9 cellular contexts compared by ENCODE assay signal in genomic region chr2:176188218-176188968, GRCh38. TPM values are rescaled to one million over a fixed set of nuclear protein-coding genes. Genes with fewer than 3 reads are reported as not detected.
DNase-seq lines count a peak whose midpoint lies in the region; ATAC-seq and TF ChIP-seq lines count a peak whose summit lies in the region.
"Had no signal": no experiment of that assay in that cellular context is flagged by ENCODE, and none has a peak within 500 bp of the region (broad histone marks: within the 10 kb centered on the region; RNA-seq: fewer than 3 reads in every experiment).

Gene HOXD1, plus strand, starts transcription at chr2:176188668. Its CDS starts 134 bp downstream, at chr2:176188802.

- no peak within 1 kb of the TSS for H3K27ac Mint-ChIP-seq in activated naive CD8-positive, alpha-beta T cell treated with anti-CD3 and anti-CD28 coated beads for 36 hours
- H3K27ac Mint-ChIP-seq in progenitor cell of endocrine pancreas, result peak within 1 kb of the TSS; percentile 62

- peak within 1 kb of the TSS; percentile 77 for H3K4me3 Mint-ChIP-seq in activated naive CD8-positive, alpha-beta T cell treated with anti-CD3 and anti-CD28 coated beads for 36 hours
- peak within 1 kb of the TSS; percentile 41 for H3K4me3 Mint-ChIP-seq in progenitor cell of endocrine pancreas (ENCODE audit: low read depth)

- H3K9me3 Mint-ChIP-seq in activated naive CD8-positive, alpha-beta T cell treated with anti-CD3 and anti-CD28 coated beads for 36 hours, result no peaks in the 10 kb centered on the region
- no peaks in the 10 kb centered on the region for H3K9me3 Mint-ChIP-seq in progenitor cell of endocrine pancreas (ENCODE audit: low read depth)

- H3K27me3 ChIP-seq in PC-9 (ENCODE audit: insufficient read depth, low read depth), result peaks cover 52% of the 10 kb centered on the region

- H3K79me2 ChIP-seq in PC-9 (ENCODE audit: low read depth), result no peaks in the 10 kb centered on the region

- DNase-seq in NCI-H82 (lab: John Stamatoyannopoulos, UW) (peak; percentile 64), NCI-H82 treated with DMSO at 0.1 percent for 48 hours (lab: John Stamatoyannopoulos, UW; ENCODE audit: unreplicated experiment) (no peak), NCI-H1092 (lab: John Stamatoyannopoulos, UW) (peak; percentile 32), left ventricle myocardium superior (no peak), progenitor cell of endocrine pancreas (ENCODE audit: low spot score, unreplicated experiment) (no peak), HPDE6-E6E7 (ENCODE audit: extremely low spot score) (no peak), PC-9 (no peak)
- DNase-seq in activated naive CD8-positive, alpha-beta T cell treated with anti-CD3 and anti-CD28 coated beads for 36 hours, result no peak
- DNase-seq: DND-41 had no signal

- ATAC-seq in left ventricle myocardium superior, result peak; percentile 52

- no peaks in the 10 kb centered on the region for H3K4me1 ChIP-seq in PC-9 (replicated peaks; ENCODE audit: insufficient read depth)

- H3K4me2 ChIP-seq in PC-9, result no peak within 1 kb of the TSS

- no peak within 1 kb of the TSS for H3K27ac ChIP-seq in PC-9

- no peaks in the 10 kb centered on the region for H3K36me3 Mint-ChIP-seq in activated naive CD8-positive, alpha-beta T cell treated with anti-CD3 and anti-CD28 coated beads for 36 hours
- no peaks in the 10 kb centered on the region for H3K36me3 Mint-ChIP-seq in progenitor cell of endocrine pancreas (ENCODE audit: insufficient read depth)

- POLR2A ChIA-PET in PC-9 (lab: Charles Lee; ENCODE audit: unreplicated experiment), result no interaction called here

- H3K9me3 ChIP-seq in PC-9 (ENCODE audit: insufficient read depth, low read depth), result no peaks in the 10 kb centered on the region

- TF ChIP-seq CTCF in progenitor cell of endocrine pancreas (IDR thresholded peaks at IDR 0.05; ENCODE audit: unreplicated experiment) (no peak), PC-9 (conservative IDR thresholded peaks at IDR 0.05) (no peak)

- no peaks in the 10 kb centered on the region for H3K9me2 ChIP-seq in PC-9 (ENCODE audit: insufficient read depth)

- H2AFZ ChIP-seq in PC-9, result no peak within 1 kb of the TSS

- no TSS peak for BruUV-seq in PC-9 (replicated peaks; lab: Mats Ljungman, UMichigan)

- no peaks in the 10 kb centered on the region for H4K20me1 ChIP-seq in PC-9 (ENCODE audit: insufficient read depth)

- no peak within 1 kb of the TSS for H3K4me3 ChIP-seq in PC-9

- intact Hi-C loops in left ventricle myocardium superior (cut with micrococcal nuclease) (no loop called here), PC-9 (cut with micrococcal nuclease; ENCODE audit: unreplicated experiment) (no loop called here)

- H3K4me1 Mint-ChIP-seq in activated naive CD8-positive, alpha-beta T cell treated with anti-CD3 and anti-CD28 coated beads for 36 hours, result peaks cover 14% of the 10 kb centered on the region
- peaks cover 8% of the 10 kb centered on the region for H3K4me1 Mint-ChIP-seq in progenitor cell of endocrine pancreas (ENCODE audit: low read depth)

- H3K27me3 Mint-ChIP-seq in activated naive CD8-positive, alpha-beta T cell treated with anti-CD3 and anti-CD28 coated beads for 36 hours, result peaks cover 90% of the 10 kb centered on the region
- H3K27me3 Mint-ChIP-seq in progenitor cell of endocrine pancreas, result peaks cover 88% of the 10 kb centered on the region

- no peaks in the 10 kb centered on the region for H3K36me3 ChIP-seq in PC-9 (ENCODE audit: low read depth)

- CTCF ChIA-PET in PC-9 (lab: Charles Lee), result no interaction called here

- H3F3A ChIP-seq in PC-9 (ENCODE audit: insufficient read depth, low read depth), result no peaks in the 10 kb centered on the region

RNA-seq across cellular contexts. Expression of gene HOXD1, which starts in this region (rescaled TPM):
- total RNA-seq in activated naive CD8-positive, alpha-beta T cell treated with anti-CD3 and anti-CD28 coated beads for 36 hours, result not detected
- total RNA-seq in left ventricle myocardium superior (not detected), progenitor cell of endocrine pancreas (0.16 TPM in 1 of 2 replicates, not detected in the other), PC-9 (2021) (not detected in 2 replicates)

Comparison
In these comparisons a context has a peak if more than half of its experiments do, and no peak if none do; other contexts are left out.
1. DNase-seq: peak in NCI-H82 (single experiment) and NCI-H1092 (single experiment); none in NCI-H82 treated with DMSO at 0.1 percent for 48 hours (single experiment), activated naive CD8-positive, alpha-beta T cell treated with anti-CD3 and anti-CD28 coated beads for 36 hours (single experiment), left ventricle myocardium superior (single experiment), progenitor cell of endocrine pancreas (single experiment), HPDE6-E6E7 (single experiment) and PC-9 (0 of 2).
2. Peak in ATAC-seq in left ventricle myocardium superior; RNA of the gene not detected or under 1 TPM.